Comparison of ENCODE assay signal across 14 cellular contexts in the genomic region with DNA sequence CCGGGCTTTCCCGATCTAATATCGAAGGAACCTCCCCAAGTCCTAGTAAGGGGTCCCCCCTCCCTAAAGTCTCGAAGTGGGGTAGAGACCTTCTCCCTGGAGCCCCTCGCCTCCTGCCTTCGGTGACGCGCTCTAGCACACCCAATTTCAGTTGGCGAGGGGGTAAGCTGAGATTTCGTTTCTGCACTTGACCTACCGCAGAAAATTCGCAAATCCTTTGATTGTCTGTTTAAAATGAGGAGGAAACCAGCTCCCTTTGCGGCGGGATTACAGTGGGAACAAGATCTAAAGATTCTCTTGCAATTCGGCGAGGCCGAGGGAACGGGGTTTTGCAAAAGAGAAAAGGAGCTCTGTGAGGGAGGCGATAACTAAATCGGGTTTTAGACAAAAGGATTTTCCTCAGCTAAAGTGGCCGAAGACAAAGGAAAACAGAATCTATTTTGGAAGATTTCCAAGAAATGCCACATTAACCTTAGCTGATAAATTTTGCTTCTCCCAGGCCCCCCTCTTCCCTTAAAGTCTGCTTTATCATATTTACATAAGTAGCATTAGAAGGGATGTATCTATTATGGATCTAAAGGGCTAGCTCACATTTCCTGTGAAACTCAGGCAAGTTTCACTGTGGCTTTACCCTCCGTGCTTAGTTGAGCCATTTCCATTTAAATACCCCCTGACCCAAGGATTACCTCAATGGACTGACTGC. TPM values are rescaled to one million over a fixed set of nuclear protein-coding genes. Genes with fewer than 3 reads are reported as not detected.
DNase-seq lines count a peak whose midpoint lies in the region; ATAC-seq and TF ChIP-seq lines count a peak whose summit lies in the region.
"Had no signal": no experiment of that assay in that cellular context is flagged by ENCODE, and none has a peak within 500 bp of the region (broad histone marks: within the 10 kb centered on the region; RNA-seq: fewer than 3 reads in every experiment).

No MANE protein-coding gene starts in this region.

- DNase-seq in activated CD8-positive, alpha-beta T cell treated with anti-CD3 and anti-CD28 coated beads, Interleukin-2, amount 10 ng/mL, durations not matched to agents 7 days and 5 days = no peak
- DNase-seq in activated CD8-positive, alpha-beta T cell treated with anti-CD3 and anti-CD28 coated beads for 36 hours = no peak
- DNase-seq in WERI-Rb-1 (no peak), retina (peak; percentile 79), NCI-H2029 (lab: John Stamatoyannopoulos, UW) (no peak), GM19240 (ENCODE audit: insufficient read length, low spot score) (no peak)
- DNase-seq in activated CD4-positive, alpha-beta T cell treated with anti-CD3 and anti-CD28 coated beads, Interleukin-2, amount 50 U/mL, for 48 hours = no peak
- DNase-seq: adrenal gland, hypothalamus, NCI-H2171, substantia nigra had no signal

- H3K27ac Mint-ChIP-seq in activated CD8-positive, alpha-beta T cell treated with anti-CD3 and anti-CD28 coated beads, Interleukin-2, amount 10 ng/mL, durations not matched to agents 7 days and 5 days = peak overlapping the region; percentile 18
- no peak overlapping the region for H3K27ac Mint-ChIP-seq in activated CD8-positive, alpha-beta T cell treated with anti-CD3 and anti-CD28 coated beads for 36 hours

- H3K36me3 ChIP-seq in WERI-Rb-1 = no peaks in the 10 kb centered on the region
- H3K36me3 ChIP-seq in iPS-18a (ENCODE audit: control insufficient read depth, low read depth, low read length) = no peaks in the 10 kb centered on the region
- H3K36me3 ChIP-seq: adrenal gland had no signal

- CTCF ChIA-PET in activated CD8-positive, alpha-beta T cell treated with anti-CD3 and anti-CD28 coated beads, Interleukin-2, amount 10 ng/mL, durations not matched to agents 7 days and 5 days (lab: Charles Lee) = no interaction called here
- CTCF ChIA-PET in activated CD8-positive, alpha-beta T cell treated with anti-CD3 and anti-CD28 coated beads for 36 hours (lab: Charles Lee) = interaction anchor here (0.7 to 0.8 kb wide), 2 partner anchors 208 to 339 kb away, joined by 3 read pairs; no protein-coding TSS in a partner anchor

- H3K4me1 Mint-ChIP-seq in activated CD8-positive, alpha-beta T cell treated with anti-CD3 and anti-CD28 coated beads, Interleukin-2, amount 10 ng/mL, durations not matched to agents 7 days and 5 days (ENCODE audit: low read depth) = no peaks in the 10 kb centered on the region
- H3K4me1 Mint-ChIP-seq in activated CD8-positive, alpha-beta T cell treated with anti-CD3 and anti-CD28 coated beads for 36 hours (ENCODE audit: low read depth) = peaks cover 1% of the 10 kb centered on the region

- peaks cover 6% of the 10 kb centered on the region for H3K9me3 Mint-ChIP-seq in activated CD8-positive, alpha-beta T cell treated with anti-CD3 and anti-CD28 coated beads, Interleukin-2, amount 10 ng/mL, durations not matched to agents 7 days and 5 days (ENCODE audit: insufficient read depth)
- H3K9me3 Mint-ChIP-seq in activated CD8-positive, alpha-beta T cell treated with anti-CD3 and anti-CD28 coated beads for 36 hours = peaks cover 14% of the 10 kb centered on the region

- H3K4me3 Mint-ChIP-seq in activated CD8-positive, alpha-beta T cell treated with anti-CD3 and anti-CD28 coated beads, Interleukin-2, amount 10 ng/mL, durations not matched to agents 7 days and 5 days = peak overlapping the region; percentile 11
- no peak overlapping the region for H3K4me3 Mint-ChIP-seq in activated CD8-positive, alpha-beta T cell treated with anti-CD3 and anti-CD28 coated beads for 36 hours

- peaks cover 15% of the 10 kb centered on the region for H3K4me1 ChIP-seq in iPS-18a (ENCODE audit: control insufficient read depth, low read depth, low read length)
- H3K4me1 ChIP-seq: adrenal gland, SJSA1 had no signal

- no peak for TF ChIP-seq CTCF in activated CD8-positive, alpha-beta T cell treated with anti-CD3 and anti-CD28 coated beads for 36 hours (IDR thresholded peaks at IDR 0.05)
- no peak for TF ChIP-seq CTCF in WERI-Rb-1 (IDR thresholded peaks at IDR 0.05; ENCODE audit: low read depth, low read length)

- H3K36me3 Mint-ChIP-seq in activated CD8-positive, alpha-beta T cell treated with anti-CD3 and anti-CD28 coated beads, Interleukin-2, amount 10 ng/mL, durations not matched to agents 7 days and 5 days (ENCODE audit: low read depth) = peaks cover 18% of the 10 kb centered on the region
- H3K36me3 Mint-ChIP-seq in activated CD8-positive, alpha-beta T cell treated with anti-CD3 and anti-CD28 coated beads for 36 hours (ENCODE audit: low read depth) = peaks cover 12% of the 10 kb centered on the region

- peaks cover 76% of the 10 kb centered on the region for H3K27me3 Mint-ChIP-seq in activated CD8-positive, alpha-beta T cell treated with anti-CD3 and anti-CD28 coated beads, Interleukin-2, amount 10 ng/mL, durations not matched to agents 7 days and 5 days (ENCODE audit: low read depth)
- peaks cover 72% of the 10 kb centered on the region for H3K27me3 Mint-ChIP-seq in activated CD8-positive, alpha-beta T cell treated with anti-CD3 and anti-CD28 coated beads for 36 hours

- H3K27ac ChIP-seq in WERI-Rb-1 (0 out of 2 replicates have a peak overlapping the region, but pooled peaks have one; percentile 4), iPS-18a (ENCODE audit: low read length) (no peak overlapping the region)
- H3K27ac ChIP-seq: adrenal gland, SJSA1 had no signal

- POLR2A ChIA-PET in activated CD8-positive, alpha-beta T cell treated with anti-CD3 and anti-CD28 coated beads, Interleukin-2, amount 10 ng/mL, durations not matched to agents 7 days and 5 days (lab: Charles Lee) = no interaction called here
- POLR2A ChIA-PET in activated CD8-positive, alpha-beta T cell treated with anti-CD3 and anti-CD28 coated beads for 36 hours (lab: Charles Lee) = no interaction called here

- ATAC-seq in activated CD8-positive, alpha-beta T cell treated with anti-CD3 and anti-CD28 coated beads, Interleukin-2, amount 10 ng/mL, durations not matched to agents 7 days and 5 days = no peak
- no peak for ATAC-seq in activated CD8-positive, alpha-beta T cell treated with anti-CD3 and anti-CD28 coated beads for 36 hours

- intact Hi-C loops in activated CD8-positive, alpha-beta T cell treated with anti-CD3 and anti-CD28 coated beads for 36 hours (cut with micrococcal nuclease) = no loop called here

- H3K9me3 ChIP-seq in WERI-Rb-1 (ENCODE audit: severe bottlenecking) = peaks cover 6% of the 10 kb centered on the region
- H3K9me3 ChIP-seq in iPS-18a (ENCODE audit: control insufficient read depth, low read depth, low read length) = no peaks in the 10 kb centered on the region
- H3K9me3 ChIP-seq: adrenal gland, SJSA1 had no signal

- H3K27me3 ChIP-seq in WERI-Rb-1 (ENCODE audit: insufficient read depth, low read depth, severe bottlenecking) (peaks cover 23% of the 10 kb centered on the region), iPS-18a (ENCODE audit: control insufficient read depth, insufficient read depth, low read length) (peaks cover 100% of the 10 kb centered on the region)
- H3K27me3 ChIP-seq: SJSA1 had no signal

- no peak overlapping the region for H3K9ac ChIP-seq in iPS-18a (ENCODE audit: low read length)

- peak overlapping the region; percentile 55 for H3K4me3 ChIP-seq in WERI-Rb-1 (ENCODE audit: low read depth, low read length)
- H3K4me3 ChIP-seq in iPS-18a (ENCODE audit: low read length) = peak overlapping the region; percentile 49
- H3K4me3 ChIP-seq: adrenal gland, SJSA1 had no signal

RNA-seq across cellular contexts. Expression of a gene that starts 8.4 kb away (rescaled TPM):
- total RNA-seq in activated CD8-positive, alpha-beta T cell treated with anti-CD3 and anti-CD28 coated beads, Interleukin-2, amount 10 ng/mL, durations not matched to agents 7 days and 5 days = not detected
- total RNA-seq in activated CD8-positive, alpha-beta T cell treated with anti-CD3 and anti-CD28 coated beads for 36 hours = not detected
- total RNA-seq: adrenal gland, lung microvascular endothelial cell had no signal
